Comparison of ENCODE assay signal across 11 cellular contexts in the genomic region with DNA sequence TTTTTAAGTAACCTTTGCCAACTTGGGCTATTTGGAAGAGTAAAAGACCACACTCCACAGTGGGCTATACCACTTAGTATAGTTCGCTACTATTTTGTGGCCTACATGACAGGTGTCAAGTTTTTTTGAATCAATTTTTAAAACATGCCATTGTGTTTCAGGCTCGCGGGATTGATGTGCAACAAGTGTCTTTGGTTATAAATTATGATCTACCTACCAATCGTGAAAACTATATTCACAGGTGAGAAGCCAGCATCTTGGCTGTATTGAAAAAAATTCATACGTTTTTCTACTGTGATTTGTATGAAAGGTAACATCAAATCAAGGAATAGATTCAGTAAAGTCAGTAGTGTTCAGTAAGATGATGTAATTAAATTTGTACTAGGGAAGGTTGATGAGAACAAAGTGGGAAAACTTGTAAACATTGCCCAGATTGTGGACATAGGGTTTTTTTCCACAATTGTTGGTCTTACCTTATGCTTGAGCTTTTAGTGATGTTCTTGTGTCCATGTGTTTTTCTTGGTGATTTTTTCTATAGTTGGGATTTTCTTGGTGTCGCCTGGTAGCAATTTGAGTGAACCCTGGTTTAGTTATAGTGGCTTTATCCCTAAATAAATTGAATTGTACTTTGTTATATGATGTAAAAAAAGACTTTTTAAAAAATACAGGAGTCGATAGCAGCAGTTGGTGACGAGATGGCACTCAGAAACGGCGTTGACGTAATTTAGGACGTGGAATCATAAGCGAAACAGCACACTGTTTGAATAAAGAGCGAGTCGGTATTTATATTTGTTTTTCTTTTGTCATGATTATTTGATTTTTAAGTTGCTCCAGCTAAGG. TPM values are rescaled to one million over a fixed set of nuclear protein-coding genes. Genes with fewer than 3 reads are reported as not detected.
DNase-seq lines count a peak whose midpoint lies in the region; ATAC-seq, FAIRE-seq and TF ChIP-seq lines count a peak whose summit lies in the region.
"Had no signal": no experiment of that assay in that cellular context is flagged by ENCODE, and none has a peak within 500 bp of the region (broad histone marks: within the 10 kb centered on the region; RNA-seq: fewer than 3 reads in every experiment).

No MANE protein-coding gene starts in this region.

- POLR2A ChIA-PET in SK-N-SH (lab: Yijun Ruan, JAX): no interaction called here

- H3K4me2 ChIP-seq in SK-N-SH: peak overlapping the region; percentile 81; the same call in 1 of the 2 replicates
- H3K4me2 ChIP-seq in fibroblast of lung (ENCODE audit: extremely low read depth, insufficient read depth, low read length): peak overlapping the region; percentile 9

- H3K9me2 ChIP-seq in SK-N-SH: no peaks in the 10 kb centered on the region

- H2AFZ ChIP-seq in SK-N-SH (ENCODE audit: low read depth) (no peak overlapping the region), fibroblast of lung (ENCODE audit: low read length) (no peak overlapping the region)

- H3K9ac ChIP-seq in SK-N-SH: peak overlapping the region; percentile 10; the same call in 1 of the 2 replicates
- H3K9ac ChIP-seq in fibroblast of lung (ENCODE audit: insufficient read depth, low read length): no peak overlapping the region

- no peak for TF ChIP-seq EP300 in SK-N-SH (IDR thresholded peaks at IDR 0.05; ENCODE audit: borderline replicate concordance in 1 of 2, low read depth in 1 of 2, low read length in 1 of 2)

- WGBS in SK-N-SH (ENCODE audit: low lambda C conversion rate): 83% methylated on average over 15 of the region's 15 CpGs
- 58 to 65% (median 59%) methylated on average over 15 of the region's 15 CpGs for WGBS in small intestine, 3 donors

- H3K79me2 ChIP-seq in SK-N-SH (ENCODE audit: insufficient read depth) (peaks cover 54% of the 10 kb centered on the region), fibroblast of lung (ENCODE audit: control insufficient read depth, insufficient read depth, low read length) (peaks cover 51% of the 10 kb centered on the region)

- TF ChIP-seq RAD21 in SK-N-SH (IDR thresholded peaks at IDR 0.05; ENCODE audit: low read length): no peak

- TF ChIP-seq CTCF in left ventricle myocardium inferior (IDR thresholded peaks at IDR 0.05; ENCODE audit: borderline replicate concordance): no peak
- TF ChIP-seq CTCF in SK-N-SH (IDR thresholded peaks at IDR 0.05): no peak
- TF ChIP-seq CTCF in fibroblast of lung (conservative IDR thresholded peaks at IDR 0.05 in 1 of 2, IDR thresholded peaks at IDR 0.05 in 1 of 2; ENCODE audit: low read depth in 1 of 2, low read length in 2 of 2): no peak

- H3K9me3 ChIP-seq in left ventricle myocardium inferior (replicated peaks): no peaks in the 10 kb centered on the region
- H3K9me3 ChIP-seq in SK-N-SH: no peaks in the 10 kb centered on the region
- no peaks in the 10 kb centered on the region for H3K9me3 ChIP-seq in fibroblast of lung (ENCODE audit: control insufficient read depth, insufficient read depth, low read depth, low read length)
- no peaks in the 10 kb centered on the region for H3K9me3 ChIP-seq in small intestine (ENCODE audit: control insufficient read depth, low read depth)
- H3K9me3 ChIP-seq: SJSA1, upper lobe of right lung had no signal

- ATAC-seq in left ventricle myocardium superior (no peak), HG03159 (IDR thresholded peaks at IDR 0.05; ENCODE audit: unreplicated experiment) (no peak)
- ATAC-seq: upper lobe of right lung had no signal

- H3F3A ChIP-seq in SK-N-SH (replicated peaks; ENCODE audit: insufficient read depth): peaks cover 84% of the 10 kb centered on the region

- no peaks in the 10 kb centered on the region for H3K27me3 ChIP-seq in left ventricle myocardium inferior (ENCODE audit: low read depth)
- H3K27me3 ChIP-seq in SK-N-SH (ENCODE audit: insufficient read depth): no peaks in the 10 kb centered on the region
- no peaks in the 10 kb centered on the region for H3K27me3 ChIP-seq in fibroblast of lung (ENCODE audit: control insufficient read depth, insufficient read depth, low read length)
- no peaks in the 10 kb centered on the region for H3K27me3 ChIP-seq in small intestine (ENCODE audit: control insufficient read depth in 2 of 2, insufficient read depth in 2 of 2, low read length in 2 of 2)
- H3K27me3 ChIP-seq: upper lobe of right lung had no signal

- H3K36me3 ChIP-seq in left ventricle myocardium inferior (peaks cover 65% of the 10 kb centered on the region), SK-N-SH (replicated peaks in 1 of 2; ENCODE audit: control insufficient read depth in 1 of 2, insufficient read depth in 2 of 2, low read length in 1 of 2) (peaks cover 72 to 74% of the 10 kb centered on the region in 2 experiments), fibroblast of lung (ENCODE audit: control insufficient read depth, insufficient read depth, low read length) (peaks cover 22% of the 10 kb centered on the region), small intestine (ENCODE audit: control insufficient read depth in 2 of 2, insufficient read depth in 2 of 2, low read length in 2 of 2) (peaks cover 27 to 33% of the 10 kb centered on the region in 2 donors)

- H3K27ac ChIP-seq in left ventricle myocardium inferior (replicated peaks) (no peak overlapping the region), SK-N-SH (ENCODE audit: low read depth in 2 of 2, low read length in 1 of 2) (peak overlapping the region in 1 of 2 experiments; percentile 94; a peak in 1 of 4 replicates), fibroblast of lung (ENCODE audit: insufficient read depth, low read length) (no peak overlapping the region), small intestine (ENCODE audit: low read depth in 1 of 2, low read length in 1 of 2) (no peak overlapping the region)
- H3K27ac ChIP-seq: SJSA1, upper lobe of right lung had no signal

- H4K20me1 ChIP-seq in SK-N-SH (ENCODE audit: insufficient read depth) (peaks cover 71% of the 10 kb centered on the region), fibroblast of lung (ENCODE audit: control insufficient read depth, extremely low read depth, insufficient read depth, low read length) (peaks cover 14% of the 10 kb centered on the region)

- no peak for FAIRE-seq in small intestine (lab: Jason Lieb, UNC)
- FAIRE-seq: islet of Langerhans had no signal

- peak overlapping the region; percentile 94 for H3K4me3 ChIP-seq in left ventricle myocardium inferior
- 0 out of 4 replicates have a peak overlapping the region, but pooled peaks of 1 of the 2 experiments have one; percentile 11 for H3K4me3 ChIP-seq in SK-N-SH (ENCODE audit: low read depth in 2 of 2, low read length in 1 of 2)
- H3K4me3 ChIP-seq in fibroblast of lung (replicated peaks in 1 of 4; ENCODE audit: control extremely low read depth in 1 of 4, insufficient read depth in 1 of 4, low read depth in 3 of 4, low read length in 4 of 4): peak overlapping the region in 2 of 4 experiments; percentile 99 to 100
- peak overlapping the region in 1 of 2 donors; percentile 40 for H3K4me3 ChIP-seq in small intestine (ENCODE audit: low read depth in 1 of 2, low read length in 2 of 2)

- H3K4me1 ChIP-seq in left ventricle myocardium inferior (peaks cover 60% of the 10 kb centered on the region), SK-N-SH (ENCODE audit: control insufficient read depth in 1 of 2, insufficient read depth in 2 of 2, low read depth in 1 of 2, low read length in 1 of 2) (peaks cover 24 to 29% of the 10 kb centered on the region in 2 experiments; a peak in 3 of 4 replicates), fibroblast of lung (ENCODE audit: control insufficient read depth, extremely low read depth, insufficient read depth, low read length) (no peaks in the 10 kb centered on the region), small intestine (ENCODE audit: control insufficient read depth in 2 of 2, insufficient read depth in 1 of 2, low read depth in 1 of 2, low read length in 1 of 2) (peaks cover 0 to 7% of the 10 kb centered on the region in 2 donors)

- intact Hi-C loops in left ventricle myocardium inferior (cut with micrococcal nuclease) (no loop called here), left ventricle myocardium superior (cut with micrococcal nuclease) (no loop called here)

- DNase-seq in left ventricle myocardium inferior (no peak), left ventricle myocardium superior (no peak), SK-N-SH (no peak), fibroblast of lung (ENCODE audit: low read depth in 2 of 2) (no peak), small intestine (no peak), Ammon's horn (ENCODE audit: low spot score) (no peak), AG08395 (ENCODE audit: low spot score) (no peak)
- DNase-seq: upper lobe of right lung had no signal

- CTCF ChIA-PET in SK-N-SH (lab: Yijun Ruan, JAX): interaction anchor here (0.6 to 1.0 kb wide), 2 partner anchors 10 to 34 kb away, joined by 3 read pairs; no protein-coding TSS in a partner anchor

TF ChIP-seq in SK-N-SH, 30 proteins besides CTCF, POLR2A, EP300 and RAD21 (continues in another document):
- TF ChIP-seq POLR2AphosphoS5 (IDR thresholded peaks at IDR 0.05; ENCODE audit: low read depth, low read length): peak; percentile 1; the same call in 1 of the 2 replicates

RNA-seq across cellular contexts. Expression of gene EIF4A2, which starts 4.5 kb away (rescaled TPM):
- total RNA-seq in left ventricle myocardium inferior: 468 TPM
- total RNA-seq in left ventricle myocardium superior: 455 TPM
- 270 and 410 TPM in 2 replicates for polyA plus RNA-seq in SK-N-SH (2012; rRNA removed)
- polyA plus RNA-seq in SK-N-SH (2012; cell fraction: cytosol; rRNA removed): 377 and 483 TPM in 2 replicates
- polyA plus RNA-seq in SK-N-SH (2012; cell fraction: nucleus; rRNA removed): 226 and 617 TPM in 2 replicates
- total RNA-seq in fibroblast of lung: 1,128 and 1,135 TPM in 2 replicates
- 391 and 432 TPM in 2 replicates for polyA plus RNA-seq in fibroblast of lung
- polyA plus RNA-seq in fibroblast of lung (2012): 173 and 206 TPM in 2 replicates
- 35.0 and 56.4 TPM in 2 replicates for polyA minus RNA-seq in fibroblast of lung (ENCODE audit: low replicate concordance)
- polyA plus RNA-seq in small intestine: 100 to 1,000 TPM; 288 to 461 (median 331) TPM

RNA-seq across cellular contexts. Expression of gene RFC4, which starts 18.4 kb away (rescaled TPM):
- total RNA-seq in left ventricle myocardium inferior (9.6 TPM), left ventricle myocardium superior (9.7 TPM), fibroblast of lung (11.3 and 15.0 TPM in 2 replicates)
- polyA plus RNA-seq in SK-N-SH (2012; rRNA removed) (10.7 and 13.1 TPM in 2 replicates), fibroblast of lung (16.8 and 29.1 TPM in 2 replicates), small intestine (10 to 100 TPM in 1 of 3 donors, 1 to 10 TPM in 2; 9.2 to 31.8 (median 9.2) TPM)
- 16.7 and 19.9 TPM in 2 replicates for polyA plus RNA-seq in SK-N-SH (2012; cell fraction: cytosol; rRNA removed)
- 15.7 and 19.7 TPM in 2 replicates for polyA plus RNA-seq in SK-N-SH (2012; cell fraction: nucleus; rRNA removed)
- 15.2 and 28.7 TPM in 2 replicates for polyA plus RNA-seq in fibroblast of lung (2012)
- polyA minus RNA-seq in fibroblast of lung (ENCODE audit: low replicate concordance): 18.3 TPM in 1 of 2 replicates, not detected in the other

RNA-seq across cellular contexts. Expression of gene ADIPOQ, which starts 54.6 kb away (rescaled TPM):
- total RNA-seq in left ventricle myocardium inferior (0.69 TPM), left ventricle myocardium superior (4.0 TPM), fibroblast of lung (not detected in 2 replicates)
- polyA plus RNA-seq in SK-N-SH (2012; rRNA removed) (not detected in 2 replicates), fibroblast of lung (not detected in 2 replicates), small intestine (10 to 100 TPM in 1 of 3 donors, under 1 TPM in 2; 0.22 to 34.5 (median 0.54) TPM)
- not detected in 2 replicates for polyA plus RNA-seq in SK-N-SH (2012; cell fraction: cytosol; rRNA removed)
- not detected in 2 replicates for polyA plus RNA-seq in SK-N-SH (2012; cell fraction: nucleus; rRNA removed)
- not detected in 2 replicates for polyA plus RNA-seq in fibroblast of lung (2012)
- not detected in 2 replicates for polyA minus RNA-seq in fibroblast of lung (ENCODE audit: low replicate concordance)
- total RNA-seq: SJSA1, upper lobe of right lung had no signal
